13 cellular contexts compared by ENCODE assay signal in genomic region chr2:75602724-75603342, GRCh38. TPM values are rescaled to one million over a fixed set of nuclear protein-coding genes. Genes with fewer than 3 reads are reported as not detected.
DNase-seq lines count a peak whose midpoint lies in the region; ATAC-seq and TF ChIP-seq lines count a peak whose summit lies in the region.
"Had no signal": no experiment of that assay in that cellular context is flagged by ENCODE, and none has a peak within 500 bp of the region (broad histone marks: within the 10 kb centered on the region; RNA-seq: fewer than 3 reads in every experiment).

No MANE protein-coding gene starts in this region.

- no peak overlapping the region for H3K4me3 ChIP-seq in PC-9
- no peak overlapping the region for H3K4me3 ChIP-seq in epithelial cell of proximal tubule (ENCODE audit: low read depth, low read length)

- peak overlapping the region; percentile 65 for H3K27ac ChIP-seq in PC-9

- POLR2A ChIA-PET in PC-9 (lab: Charles Lee; ENCODE audit: unreplicated experiment): interaction anchor here (0.5 kb wide), 1 partner anchor 14 kb away, joined by 4 read pairs; no protein-coding TSS in a partner anchor

- no TSS peak for BruUV-seq in PC-9 (replicated peaks; lab: Mats Ljungman, UMichigan)

- no peaks in the 10 kb centered on the region for H3K9me2 ChIP-seq in PC-9 (ENCODE audit: insufficient read depth)

- no peaks in the 10 kb centered on the region for H4K20me1 ChIP-seq in PC-9 (ENCODE audit: insufficient read depth)

- TF ChIP-seq CTCF in PC-9 (conservative IDR thresholded peaks at IDR 0.05) (no peak), epithelial cell of proximal tubule (conservative IDR thresholded peaks at IDR 0.05; ENCODE audit: low read depth, low read length) (no peak)

- H3K79me2 ChIP-seq in PC-9 (ENCODE audit: low read depth): no peaks in the 10 kb centered on the region

- peaks cover 56% of the 10 kb centered on the region for H3F3A ChIP-seq in PC-9 (ENCODE audit: insufficient read depth, low read depth)

- CTCF ChIA-PET in PC-9 (lab: Charles Lee): interaction anchor here (0.6 to 0.7 kb wide), 2 partner anchors 137 to 269 kb away, joined by 3 to 4 read pairs; no protein-coding TSS in a partner anchor

- no peaks in the 10 kb centered on the region for H3K27me3 ChIP-seq in PC-9 (ENCODE audit: insufficient read depth, low read depth)

- DNase-seq in DMS53 (lab: John Stamatoyannopoulos, UW) (peak; percentile 45), PC-9 (peak; percentile 66 to 95), epithelial cell of proximal tubule (ENCODE audit: low read depth) (peak; percentile 78), non-pigmented ciliary epithelial cell (ENCODE audit: low read depth) (peak; percentile 81), COR-L47 (lab: John Stamatoyannopoulos, UW) (no peak)
- no peak for DNase-seq in stimulated activated CD4-positive, alpha-beta T cell treated with anti-CD3 and anti-CD28 coated beads, Interleukin-2, amount 100 ng/mL, for 48 hours
- DNase-seq: activated CD4-positive, alpha-beta memory T cell treated with anti-CD3 and anti-CD28 coated beads, Interleukin-2, amount 10 ng/mL, durations not matched to agents 7 days and 5 days; activated naive CD8-positive, alpha-beta T cell treated with anti-CD3 and anti-CD28 coated beads for 36 hours; NCI-H526; T-cell had no signal

- ATAC-seq in GM21528 (IDR thresholded peaks at IDR 0.05; ENCODE audit: low FRiP score, unreplicated experiment) (no peak), HG02981 (IDR thresholded peaks at IDR 0.05; ENCODE audit: unreplicated experiment) (no peak)
- ATAC-seq: left lobe of liver, T-cell had no signal

- H3K4me2 ChIP-seq in PC-9: peak overlapping the region; percentile 63

- peaks cover 72% of the 10 kb centered on the region for H3K4me1 ChIP-seq in PC-9 (replicated peaks; ENCODE audit: insufficient read depth)

- intact Hi-C loops in PC-9 (cut with micrococcal nuclease; ENCODE audit: unreplicated experiment): loop anchor here (10.0 kb wide), 1 partner anchor 448 kb away; no protein-coding TSS in a partner anchor

- H3K36me3 ChIP-seq in PC-9 (ENCODE audit: low read depth): no peaks in the 10 kb centered on the region

- no peak overlapping the region for H2AFZ ChIP-seq in PC-9

- 0 out of 2 replicates have a peak, but pooled peaks cover 4% of the 10 kb centered on the region for H3K9me3 ChIP-seq in PC-9 (ENCODE audit: insufficient read depth, low read depth)

RNA-seq across cellular contexts. Expression of gene EVA1A, which starts 42.1 kb away (rescaled TPM):
- total RNA-seq in PC-9 (2021) (10.8 and 18.2 TPM in 2 replicates), epithelial cell of proximal tubule (53.7 and 67.0 TPM in 2 replicates)
- total RNA-seq: activated CD4-positive, alpha-beta memory T cell treated with anti-CD3 and anti-CD28 coated beads, Interleukin-2, amount 10 ng/mL, durations not matched to agents 7 days and 5 days had no signal

RNA-seq across cellular contexts. Expression of gene MRPL19, which starts 43.8 kb away (rescaled TPM):
- total RNA-seq in PC-9 (2021) (46.5 and 51.0 TPM in 2 replicates), epithelial cell of proximal tubule (43.9 and 66.1 TPM in 2 replicates)

Comparison
In these comparisons a context has a peak if more than half of its experiments do, and no peak if none do; other contexts are left out.
1. DNase-seq: peak in DMS53 (single experiment), PC-9 (2 of 2), epithelial cell of proximal tubule (single experiment) and non-pigmented ciliary epithelial cell (single experiment); none in stimulated activated CD4-positive, alpha-beta T cell treated with anti-CD3 and anti-CD28 coated beads, Interleukin-2, amount 100 ng/mL, for 48 hours (0 of 2) and COR-L47 (single experiment).